In the genomic region with DNA sequence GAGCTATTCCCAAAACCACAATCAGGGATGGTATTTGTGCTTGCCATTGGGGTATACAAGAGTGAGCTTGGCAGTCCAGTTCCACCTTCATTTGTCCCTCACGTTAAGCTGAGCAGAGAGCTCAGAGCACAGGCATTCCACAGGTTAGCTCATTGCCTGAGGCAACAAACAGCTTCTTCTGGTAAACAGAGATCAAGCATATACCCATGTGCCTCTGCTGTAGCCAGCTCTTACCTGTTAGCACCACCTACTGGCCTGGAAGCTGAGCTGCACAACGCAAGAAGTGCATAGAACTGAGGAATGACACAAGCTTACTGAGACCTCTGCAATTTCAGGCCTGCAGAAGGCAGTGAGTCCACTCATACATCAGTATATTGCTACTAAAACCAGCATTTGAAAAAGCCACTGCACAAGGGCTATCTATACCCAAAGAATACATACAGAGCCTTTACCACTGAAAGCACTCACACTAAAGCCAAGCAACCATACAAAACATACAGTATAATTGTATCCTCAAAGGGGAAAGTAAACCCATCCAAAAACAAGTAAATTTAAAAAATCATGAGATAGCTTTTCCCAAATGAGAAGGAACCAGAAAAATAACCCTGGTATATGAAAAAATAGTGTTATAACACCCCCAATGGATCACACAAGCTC, we compare ENCODE assay signal across 9 cellular contexts.
DNase-seq lines count a peak whose midpoint lies in the region; ATAC-seq and TF ChIP-seq lines count a peak whose summit lies in the region.
"Had no signal": no experiment of that assay in that cellular context is flagged by ENCODE, and none has a peak within 500 bp of the region (broad histone marks: within the 10 kb centered on the region; RNA-seq: fewer than 3 reads in every experiment).

No MANE protein-coding gene starts in this region.

- H3K36me3 ChIP-seq in adrenal gland (replicated peaks in 1 of 2) = no peaks in the 10 kb centered on the region

- intact Hi-C loops in CD14-positive monocyte (cut with micrococcal nuclease) (no loop called here), adrenal gland (cut with DNase I) (no loop called here)
- intact Hi-C loops in CD4-positive, alpha-beta T cell (cut with DNase I, micrococcal nuclease) = no loop called here

- WGBS in adrenal gland, 4 donors = 30 to 59% (median 38%) methylated on average over 2 of the region's 2 CpGs

- ATAC-seq in GM18873 (IDR thresholded peaks at IDR 0.05; ENCODE audit: low FRiP score, unreplicated experiment) (peak; percentile 83), HG03060 (IDR thresholded peaks at IDR 0.05; ENCODE audit: low read depth, unreplicated experiment) (peak; percentile 92), HG02973 (IDR thresholded peaks at IDR 0.05; ENCODE audit: unreplicated experiment) (no peak)
- no peak for ATAC-seq in CD4-positive, alpha-beta T cell (ENCODE audit: poor library complexity)

- H3K4me3 ChIP-seq in adrenal gland = no peak overlapping the region

- CTCF ChIA-PET in CD4-positive, alpha-beta T cell (lab: Charles Lee) = interaction anchor here (1.1 kb wide), 1 partner anchor 12 kb away, joined by 3 read pairs; no protein-coding TSS in a partner anchor

- H3K9me3 ChIP-seq in CD4-positive, alpha-beta T cell (ENCODE audit: control insufficient read depth, low read length) = peaks cover 10% of the 10 kb centered on the region
- no peaks in the 10 kb centered on the region for H3K9me3 ChIP-seq in adrenal gland (replicated peaks in 1 of 3)

- no peaks in the 10 kb centered on the region for H3K4me1 ChIP-seq in adrenal gland (replicated peaks in 1 of 2)

- H3K27ac ChIP-seq in CD4-positive, alpha-beta T cell (ENCODE audit: low read depth, low read length) = no peak overlapping the region
- H3K27ac ChIP-seq in adrenal gland = no peak overlapping the region

- H3K27ac Mint-ChIP-seq in CD14-positive monocyte = no peak overlapping the region
- H3K27ac Mint-ChIP-seq in CD4-positive, alpha-beta T cell = no peak overlapping the region
- H3K27ac Mint-ChIP-seq: dendritic cell treated with granulocyte-macrophage colony-stimulating factor and Interleukin-4, amounts not matched to agents 40 ng/mL and 50 ng/mL, for 4 days had no signal

- TF ChIP-seq CTCF in CD14-positive monocyte (IDR thresholded peaks at IDR 0.05) = peak; percentile 17
- no peak for TF ChIP-seq CTCF in CD4-positive, alpha-beta T cell (IDR thresholded peaks at IDR 0.05)
- no peak for TF ChIP-seq CTCF in adrenal gland (IDR thresholded peaks at IDR 0.05)

- no peaks in the 10 kb centered on the region for H3K36me3 Mint-ChIP-seq in CD14-positive monocyte
- no peaks in the 10 kb centered on the region for H3K36me3 Mint-ChIP-seq in CD4-positive, alpha-beta T cell (ENCODE audit: low read depth)

- no peak overlapping the region for H3K4me3 Mint-ChIP-seq in CD14-positive monocyte
- no peak overlapping the region for H3K4me3 Mint-ChIP-seq in CD4-positive, alpha-beta T cell
- H3K4me3 Mint-ChIP-seq: dendritic cell treated with granulocyte-macrophage colony-stimulating factor and Interleukin-4, amounts not matched to agents 40 ng/mL and 50 ng/mL, for 4 days had no signal

- no peak for TF ChIP-seq POLR2A in erythroblast (IDR thresholded peaks at IDR 0.05; ENCODE audit: low read length)
- TF ChIP-seq POLR2A in adrenal gland (IDR thresholded peaks at IDR 0.05) = no peak

- POLR2A ChIA-PET in CD4-positive, alpha-beta T cell (lab: Charles Lee) = no interaction called here

- no peaks in the 10 kb centered on the region for H3K4me1 Mint-ChIP-seq in CD14-positive monocyte
- no peaks in the 10 kb centered on the region for H3K4me1 Mint-ChIP-seq in CD4-positive, alpha-beta T cell (ENCODE audit: low read depth)

- no peaks in the 10 kb centered on the region for H3K27me3 Mint-ChIP-seq in CD14-positive monocyte (ENCODE audit: low read depth in 3 of 3)
- no peaks in the 10 kb centered on the region for H3K27me3 Mint-ChIP-seq in CD4-positive, alpha-beta T cell
- H3K27me3 Mint-ChIP-seq: dendritic cell treated with granulocyte-macrophage colony-stimulating factor and Interleukin-4, amounts not matched to agents 40 ng/mL and 50 ng/mL, for 4 days had no signal

- H3K9me3 Mint-ChIP-seq in CD14-positive monocyte = peaks cover 0 to 4% (median 0%) of the 10 kb centered on the region in 7 donors
- peaks cover 2% of the 10 kb centered on the region for H3K9me3 Mint-ChIP-seq in CD4-positive, alpha-beta T cell
- H3K9me3 Mint-ChIP-seq: dendritic cell treated with granulocyte-macrophage colony-stimulating factor and Interleukin-4, amounts not matched to agents 40 ng/mL and 50 ng/mL, for 4 days had no signal

- no peak for DNase-seq in CD14-positive monocyte (ENCODE audit: low spot score)
- DNase-seq in NCI-H69 (lab: John Stamatoyannopoulos, UW) = peak; percentile 1
- DNase-seq in erythroblast (lab: John Stamatoyannopoulos, UW) = peak; percentile 39 to 42
- no peak for DNase-seq in CD4-positive, alpha-beta T cell
- DNase-seq in adrenal gland = no peak

- no peaks in the 10 kb centered on the region for H3K27me3 ChIP-seq in CD4-positive, alpha-beta T cell (ENCODE audit: control insufficient read depth, insufficient read depth, low read length)
- H3K27me3 ChIP-seq in adrenal gland = no peaks in the 10 kb centered on the region

Comparison
In these comparisons a context has a peak if more than half of its experiments do, and no peak if none do; other contexts are left out.
1. DNase-seq: peak in NCI-H69 (single experiment) and erythroblast (2 of 2); none in CD14-positive monocyte (single experiment), CD4-positive, alpha-beta T cell (0 of 10) and adrenal gland (0 of 7).
2. ATAC-seq: peak in GM18873 (single experiment) and HG03060 (single experiment); none in CD4-positive, alpha-beta T cell (single experiment) and HG02973 (single experiment).